Comparison of ENCODE assay signal across 9 cellular contexts in the genomic region with DNA sequence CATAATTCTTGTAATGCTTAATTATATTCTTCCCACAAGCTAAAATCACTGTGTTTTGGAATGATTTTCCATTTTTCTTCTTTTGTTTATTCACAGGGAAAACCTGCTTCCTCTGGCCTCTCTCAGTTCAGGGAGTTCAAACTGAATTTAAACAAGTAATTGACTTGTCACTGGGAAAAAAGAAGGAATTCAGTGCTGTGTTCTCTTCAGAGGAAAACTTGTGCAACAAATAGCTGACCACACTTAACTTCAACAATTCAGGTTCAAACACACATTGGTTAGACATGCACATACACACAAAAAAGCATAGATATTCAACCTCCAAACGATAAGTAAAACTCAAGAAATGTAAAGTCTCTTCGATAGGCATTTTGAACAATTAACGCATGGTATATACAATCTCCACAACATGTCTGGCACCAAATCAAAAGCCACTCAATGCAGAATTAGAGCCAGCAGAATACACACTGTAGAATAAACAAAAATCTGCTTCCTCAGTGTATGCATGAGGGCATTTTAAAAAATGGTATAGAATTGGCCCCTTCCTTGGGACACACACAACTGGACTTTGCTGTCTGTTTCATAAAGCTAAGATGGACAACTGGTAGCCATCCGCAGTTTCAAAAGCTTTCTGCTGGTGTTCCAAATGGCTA.
DNase-seq lines count a peak whose midpoint lies in the region; TF ChIP-seq lines count a peak whose summit lies in the region.
"Had no signal": no experiment of that assay in that cellular context is flagged by ENCODE, and none has a peak within 500 bp of the region (broad histone marks: within the 10 kb centered on the region; RNA-seq: fewer than 3 reads in every experiment).

No MANE protein-coding gene starts in this region.

- intact Hi-C loops in CD14-positive monocyte (cut with micrococcal nuclease): no loop called here

- no peak for TF ChIP-seq CTCF in CD14-positive monocyte (IDR thresholded peaks at IDR 0.05)

- H3K36me3 Mint-ChIP-seq in immature natural killer cell (no peaks in the 10 kb centered on the region), CD14-positive monocyte (no peaks in the 10 kb centered on the region)

- no peaks in the 10 kb centered on the region for H3K27me3 ChIP-seq in SJSA1 (replicated peaks)

- DNase-seq in NCI-H1694 treated with DMSO at 0.1 percent for 48 hours (lab: John Stamatoyannopoulos, UW) (peak; percentile 24), NCI-H1694 (lab: John Stamatoyannopoulos, UW) (no peak), SJSA1 (ENCODE audit: low read depth in 1 of 2, low spot score in 2 of 2) (peak in 1 of 2 experiments; percentile 47), immature natural killer cell (no peak), DMS153 (lab: John Stamatoyannopoulos, UW) (no peak), CD14-positive monocyte (ENCODE audit: low spot score) (no peak), 8988T (no peak)

- peak overlapping the region in 3 of 6 donors; percentile 36 to 83 (median 58) for H3K27ac Mint-ChIP-seq in immature natural killer cell
- H3K27ac Mint-ChIP-seq in CD14-positive monocyte: peak overlapping the region in 1 of 7 donors; percentile 22

- peaks cover 32 to 63% of the 10 kb centered on the region in 2 donors for H3K4me1 Mint-ChIP-seq in immature natural killer cell
- H3K4me1 Mint-ChIP-seq in CD14-positive monocyte: peaks cover 40% of the 10 kb centered on the region

- H3K27ac ChIP-seq in SJSA1: peak overlapping the region; percentile 50
- H3K27ac ChIP-seq in temporal lobe (ENCODE audit: low read depth, low read length): peak overlapping the region; percentile 97
- H3K27ac ChIP-seq: neutrophil had no signal

- peak overlapping the region; percentile 10 to 63 (median 56) for H3K4me3 Mint-ChIP-seq in immature natural killer cell
- no peak overlapping the region for H3K4me3 Mint-ChIP-seq in CD14-positive monocyte

- peaks cover 0 to 6% (median 0%) of the 10 kb centered on the region in 6 donors for H3K9me3 Mint-ChIP-seq in immature natural killer cell
- H3K9me3 Mint-ChIP-seq in CD14-positive monocyte: no peaks in the 10 kb centered on the region

- 0 out of 2 replicates have a peak overlapping the region, but pooled peaks have one; percentile 3 for H3K4me3 ChIP-seq in SJSA1

- peaks cover 50% of the 10 kb centered on the region for H3K4me1 ChIP-seq in SJSA1 (replicated peaks)

- H3K9me3 ChIP-seq in SJSA1 (replicated peaks): no peaks in the 10 kb centered on the region
- H3K9me3 ChIP-seq: neutrophil had no signal

- H3K36me3 ChIP-seq in SJSA1: no peaks in the 10 kb centered on the region
- H3K36me3 ChIP-seq: neutrophil had no signal

- H3K27me3 Mint-ChIP-seq in immature natural killer cell (ENCODE audit: low read depth in 3 of 3) (peaks cover 4 to 13% (median 10%) of the 10 kb centered on the region in 3 donors), CD14-positive monocyte (ENCODE audit: low read depth in 3 of 3) (peaks cover 0 to 2% (median 0%) of the 10 kb centered on the region in 3 donors)

Comparison
In these comparisons a context has a peak if more than half of its experiments do, and no peak if none do; other contexts are left out.
1. H3K4me3 Mint-ChIP-seq: peak in immature natural killer cell (5 of 5); none in CD14-positive monocyte (0 of 2).